Comparison of ENCODE assay signal across 8 cellular contexts in the genomic region with DNA sequence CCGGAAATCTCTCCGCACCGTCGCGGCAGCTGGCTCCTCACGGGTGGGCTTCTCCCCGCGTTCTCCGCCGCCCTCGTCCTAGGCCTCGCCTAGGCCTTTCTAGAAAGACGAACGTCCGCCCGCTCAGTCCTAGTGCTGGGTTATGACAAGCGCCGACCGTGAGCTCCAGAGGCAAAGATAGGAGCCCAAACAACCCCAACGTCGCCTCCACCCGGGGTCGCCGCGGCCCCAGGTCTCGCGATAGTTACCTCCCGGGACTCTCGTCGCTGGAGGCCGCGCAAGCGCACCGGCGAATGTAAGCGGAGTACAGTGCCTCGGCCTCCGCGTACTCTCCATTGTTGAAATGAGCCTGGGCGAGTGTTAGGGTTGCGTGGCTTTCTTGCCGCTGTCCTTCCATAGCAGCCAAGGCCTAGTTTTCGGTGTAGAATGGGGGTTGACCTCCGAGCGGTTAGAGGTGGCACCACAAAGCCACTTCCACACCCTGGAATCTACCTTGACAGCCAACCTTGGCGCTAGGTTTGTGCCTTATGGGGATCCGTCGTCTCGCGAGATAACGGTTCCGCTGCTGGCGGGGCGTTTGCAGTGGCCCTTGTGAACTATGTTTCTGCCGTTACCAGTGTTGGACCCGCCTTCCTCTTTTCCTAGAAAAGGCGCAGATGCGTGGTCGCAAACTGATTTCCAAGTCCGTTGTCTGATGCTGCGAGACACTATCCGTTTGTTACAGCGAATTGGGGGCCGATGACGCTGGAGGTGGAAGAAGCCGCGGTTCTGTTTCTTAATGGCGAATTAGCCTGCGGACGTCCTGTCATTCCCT. TPM values are rescaled to one million over a fixed set of nuclear protein-coding genes. Genes with fewer than 3 reads are reported as not detected.
DNase-seq lines count a peak whose midpoint lies in the region; ATAC-seq, FAIRE-seq and TF ChIP-seq lines count a peak whose summit lies in the region.

A gene (minus strand): TSS at position 526 of the 814 bp plus-strand sequence. CDS start 129 bp downstream, at position 397.

- H2AFZ ChIP-seq in H1 (ENCODE audit: low read length): peak within 1 kb of the TSS; percentile 100

- DNase-seq in Caki2 (ENCODE audit: low read depth): peak; percentile 96
- peak; percentile 61 to 98 (median 93) for DNase-seq in HUDEP-2 (lab: John Stamatoyannopoulos, UW; ENCODE audit: unreplicated experiment in 76 of 76)
- peak; percentile 82 for DNase-seq in NOMO-1 treated with dmso at 0.1 percent for 144 hours (lab: John Stamatoyannopoulos, UW; ENCODE audit: unreplicated experiment)
- DNase-seq in activated CD8-positive, alpha-beta memory T cell treated with anti-CD3 and anti-CD28 coated beads for 48 hours (ENCODE audit: low read depth in 2 of 3, low spot score in 2 of 3): peak; percentile 79 to 85 (median 83)
- peak; percentile 61 to 96 for DNase-seq in H1 (ENCODE audit: low read depth in 1 of 2, low spot score in 2 of 2)
- peak; percentile 97 for DNase-seq in mesendoderm
- DNase-seq in stimulated activated CD8-positive, alpha-beta memory T cell treated with anti-CD3 and anti-CD28 coated beads, Interleukin-12 subunit alpha, Interleukin-12 subunit beta, amount 100 ng/mL, for 4 hours (ENCODE audit: low read depth): peak; percentile 90

- ATAC-seq in GM21390 (IDR thresholded peaks at IDR 0.05; ENCODE audit: unreplicated experiment): peak; percentile 83

- POLR2A ChIA-PET in H1 (lab: Charles Lee; ENCODE audit: partially characterized antibody): interaction anchor here (0.7 to 1.1 kb wide), 4 partner anchors 8 to 43 kb away, joined by 3 to 7 read pairs (median 4); no protein-coding TSS in a partner anchor

- TF ChIP-seq EP300 in H1 (IDR thresholded peaks at IDR 0.05; ENCODE audit: borderline replicate concordance in 1 of 2, low read depth in 2 of 2, low read length in 2 of 2): no peak

- peak within 1 kb of the TSS; percentile 73 for H3K56ac ChIP-seq in H1 (replicated peaks; ENCODE audit: insufficient read length, low read depth, low read length)
- H3K56ac ChIP-seq in mesendoderm (ENCODE audit: low read length): peak within 1 kb of the TSS; percentile 100

- H3K23ac ChIP-seq in H1 (ENCODE audit: insufficient read length) (no peak within 1 kb of the TSS), mesendoderm (ENCODE audit: low read length) (peak within 1 kb of the TSS; percentile 20)

- H4K5ac ChIP-seq in H1 (ENCODE audit: insufficient read length, low read depth, low read length) (peak within 1 kb of the TSS; percentile 98), mesendoderm (ENCODE audit: low read length) (peak within 1 kb of the TSS; percentile 68)

- no peaks in the 10 kb centered on the region for H3K27me3 ChIP-seq in H1 (replicated peaks in 1 of 4; ENCODE audit: control insufficient read depth in 3 of 4, extremely low read depth in 1 of 4, insufficient read depth in 3 of 4, low read length in 3 of 4)
- no peaks in the 10 kb centered on the region for H3K27me3 ChIP-seq in mesendoderm (ENCODE audit: insufficient read depth, low read length, poor library complexity)

- TF ChIP-seq POLR2A in H1 (IDR thresholded peaks at IDR 0.05; ENCODE audit: control extremely low read depth in 1 of 2, low read depth in 2 of 2, low read length in 2 of 2): peak in 1 of 2 experiments; percentile 93; a peak in 2 of 3 replicates

- H3K14ac ChIP-seq in H1 (ENCODE audit: insufficient read length): no peak within 1 kb of the TSS

- H2AK5ac ChIP-seq in H1 (ENCODE audit: low read depth, low read length) (no peak within 1 kb of the TSS), mesendoderm (ENCODE audit: low read length) (no peak within 1 kb of the TSS)

- CTCF ChIA-PET in H1 (lab: Charles Lee; ENCODE audit: partially characterized antibody): no interaction called here

- 2% methylated on average over 64 of the region's 70 CpGs; no CpG with 5 or more reads in 1 of the 2 experiments for WGBS in H1 (ENCODE audit: extremely low coverage in 1 of 2, insufficient coverage in 1 of 2, insufficient read length in 1 of 2, insufficient replicate concordance in 2 of 2, low coverage in 1 of 2, low lambda C conversion rate in 2 of 2, missing lambda C conversion rate in 1 of 2), 2 experiments
- WGBS in mesendoderm (ENCODE audit: extremely low coverage, insufficient coverage, low lambda C conversion rate): no CpG with 5 or more reads among the region's 70 CpGs

- peak within 1 kb of the TSS; percentile 98 for H4K8ac ChIP-seq in H1 (ENCODE audit: extremely low read depth, insufficient read depth, low read length)
- no peak within 1 kb of the TSS for H4K8ac ChIP-seq in mesendoderm (ENCODE audit: low read depth, low read length)

- peak within 1 kb of the TSS; percentile 95 to 100 (median 99) for H3K9ac ChIP-seq in H1 (replicated peaks in 1 of 4; ENCODE audit: extremely low read depth in 1 of 4, low read depth in 3 of 4, low read length in 3 of 4)
- H3K9ac ChIP-seq in mesendoderm (ENCODE audit: low read length): peak within 1 kb of the TSS; percentile 98

- H2BK12ac ChIP-seq in H1 (ENCODE audit: low read depth, low read length): peak within 1 kb of the TSS; percentile 18; the same call in 1 of the 2 replicates

- H2BK120ac ChIP-seq in H1 (replicated peaks; ENCODE audit: low read depth, low read length) (peak within 1 kb of the TSS; percentile 98), mesendoderm (ENCODE audit: low read depth, low read length) (no peak within 1 kb of the TSS)

- H2BK20ac ChIP-seq in H1 (ENCODE audit: low read length): no peak within 1 kb of the TSS

- no peaks in the 10 kb centered on the region for H3K9me3 ChIP-seq in H1 (ENCODE audit: insufficient read depth in 2 of 2, low read depth in 1 of 2, low read length in 1 of 2)

- peak within 1 kb of the TSS; percentile 69 to 100 (median 92) for H3K4me3 ChIP-seq in H1 (ENCODE audit: extremely low read depth in 1 of 4, insufficient read depth in 2 of 4, low read depth in 3 of 4, low read length in 4 of 4)
- peak within 1 kb of the TSS; percentile 91 for H3K4me3 ChIP-seq in mesendoderm (ENCODE audit: low read length)

- peak within 1 kb of the TSS; percentile 81 for H3K18ac ChIP-seq in H1 (ENCODE audit: extremely low read depth, low read length)
- H3K18ac ChIP-seq in mesendoderm (ENCODE audit: low read length): peak within 1 kb of the TSS; percentile 52

- H3K36me3 ChIP-seq in H1 (ENCODE audit: control insufficient read depth in 2 of 4, insufficient read depth in 4 of 4, low read length in 3 of 4) (no peaks in the 10 kb centered on the region), mesendoderm (ENCODE audit: control insufficient read depth, insufficient read depth, low read length) (no peaks in the 10 kb centered on the region)

- no peak for TF ChIP-seq RAD21 in H1 (IDR thresholded peaks at IDR 0.05 in 1 of 2, conservative IDR thresholded peaks at IDR 0.05 in 1 of 2; ENCODE audit: low read depth in 2 of 2, low read length in 2 of 2)

- H2BK15ac ChIP-seq in H1 (ENCODE audit: low read length) (peak within 1 kb of the TSS; percentile 21; the same call in 1 of the 2 replicates), mesendoderm (replicated peaks; ENCODE audit: low read depth) (no peak within 1 kb of the TSS)

- H3K4me2 ChIP-seq in H1 (ENCODE audit: insufficient read depth in 1 of 2, low read depth in 2 of 2, low read length in 2 of 2): peak within 1 kb of the TSS; percentile 58 to 93
- H3K4me2 ChIP-seq in mesendoderm (ENCODE audit: low read length): peak within 1 kb of the TSS; percentile 92

- H3K23me2 ChIP-seq in H1 (ENCODE audit: low read depth, low read length): peaks cover 9% of the 10 kb centered on the region

- H3K4ac ChIP-seq in H1 (replicated peaks; ENCODE audit: insufficient read length, low read depth, low read length): peak within 1 kb of the TSS; percentile 81
- H3K4ac ChIP-seq in mesendoderm (ENCODE audit: low read depth, low read length): peak within 1 kb of the TSS; percentile 36

- H3K4me1 ChIP-seq in H1 (replicated peaks in 1 of 4; ENCODE audit: control insufficient read depth in 3 of 4, insufficient read depth in 4 of 4, low read length in 3 of 4) (peaks cover 0 to 3% (median 1%) of the 10 kb centered on the region in 4 experiments; a peak in 2 of 7 replicates), mesendoderm (ENCODE audit: control insufficient read depth, low read depth, low read length) (no peaks in the 10 kb centered on the region)

- peak within 1 kb of the TSS; percentile 98 for H4K91ac ChIP-seq in H1 (replicated peaks; ENCODE audit: insufficient read length, low read length)

- H2BK5ac ChIP-seq in H1 (ENCODE audit: low read depth, low read length) (peak within 1 kb of the TSS; percentile 93), mesendoderm (ENCODE audit: low read length) (peak within 1 kb of the TSS; percentile 95)

- H4K20me1 ChIP-seq in H1 (replicated peaks in 1 of 2; ENCODE audit: control insufficient read depth in 1 of 2, insufficient read depth in 2 of 2, low read length in 2 of 2): peaks cover 0 to 2% of the 10 kb centered on the region in 2 experiments

- H3K79me2 ChIP-seq in H1 (ENCODE audit: control insufficient read depth in 1 of 2, insufficient read depth in 2 of 2, low read length in 2 of 2): peaks cover 5 to 27% of the 10 kb centered on the region in 2 experiments; a peak in 3 of 4 replicates
- H3K79me2 ChIP-seq in mesendoderm (ENCODE audit: control insufficient read depth, insufficient read depth, low read length): peaks cover 7% of the 10 kb centered on the region

- H3K79me1 ChIP-seq in H1 (ENCODE audit: low read depth, low read length) (no peaks in the 10 kb centered on the region; the same call in 1 of the 2 replicates), mesendoderm (ENCODE audit: low read length) (peaks cover 8% of the 10 kb centered on the region)

- peak; percentile 36 for FAIRE-seq in H1 (lab: Jason Lieb, UNC)

- TF ChIP-seq CTCF in H1 (IDR thresholded peaks at IDR 0.05; ENCODE audit: control extremely low read depth in 1 of 3, insufficient read depth in 1 of 3, low read depth in 1 of 3, low read length in 3 of 3): no peak

- in situ Hi-C loops in Caki2 (cut with HindIII; ENCODE audit: low pct_unique_long_range_greater_than_20kb, low sequenced_read_pairs): no loop called here

- H3K27ac ChIP-seq in H1 (ENCODE audit: low read depth, low read length) (peak within 1 kb of the TSS; percentile 92), mesendoderm (ENCODE audit: low read depth, low read length) (peak within 1 kb of the TSS; percentile 64)

TF ChIP-seq in H1, 55 proteins besides CTCF, POLR2A, EP300 and RAD21 (continues in another document):
- TF ChIP-seq TAF7 (optimal IDR thresholded peaks at IDR 0.05; ENCODE audit: borderline replicate concordance, low read depth, low read length): peak; percentile 35

RNA-seq across cellular contexts. Expression of the gene that starts here (rescaled TPM):
- 4.8 and 16.7 TPM in 2 replicates for total RNA-seq in Caki2 (2014; rRNA removed; shearing (Covaris generic); ENCODE audit: low replicate concordance)
- total RNA-seq in H1 (2021; fragmentation: NEBNext Ultra II Directional; extraction: Animal tissue kit (Norgen Biotek cat#: 25700)): 6.7 and 8.7 TPM in 2 replicates
- polyA plus RNA-seq in H1 (2011; rRNA removed): 5.8 and 6.8 TPM in 2 replicates
- 11.5 TPM for polyA plus RNA-seq in H1 (2011; cell fraction: cytosol; rRNA removed)
- 6.4 TPM for polyA plus RNA-seq in H1 (2011; cell fraction: nucleus; rRNA removed)
- polyA plus RNA-seq in H1 (2012, experiment 1 of 2): 5.5 to 6.4 TPM (median 5.9 TPM) in 4 replicates
- polyA plus RNA-seq in H1 (2012, experiment 2 of 2): 3.1 TPM
- polyA plus RNA-seq in H1 (2013, experiment 1 of 2): 12.4 TPM
- 12.3 TPM for polyA plus RNA-seq in H1 (2013, experiment 2 of 2)
- 2.4 and 3.2 TPM in 2 replicates for polyA minus RNA-seq in H1 (2011; rRNA and poly(A)+ RNA removed)
- 2.1 TPM for polyA minus RNA-seq in H1 (2011; cell fraction: cytosol; rRNA and poly(A)+ RNA removed)
- 17.7 TPM for polyA minus RNA-seq in H1 (2011; cell fraction: nucleus; rRNA and poly(A)+ RNA removed)
- polyA plus RNA-seq in mesendoderm (2013, experiment 1 of 2): 9.4 TPM
- polyA plus RNA-seq in mesendoderm (2013, experiment 2 of 2): 11.5 TPM

Comparison
In these comparisons a context has a peak if more than half of its experiments do, and no peak if none do; other contexts are left out.
1. Peak in every context shown above with its lines: DNase-seq, ATAC-seq, H3K4me3 ChIP-seq and H3K27ac ChIP-seq.